ENCODE assay signal across 9 cellular contexts in genomic region chr3:197317250-197317963, GRCh38. TPM values are rescaled to one million over a fixed set of nuclear protein-coding genes. Genes with fewer than 3 reads are reported as not detected.
DNase-seq lines count a peak whose midpoint lies in the region; ATAC-seq and TF ChIP-seq lines count a peak whose summit lies in the region.
"Had no signal": no experiment of that assay in that cellular context is flagged by ENCODE, and none has a peak within 500 bp of the region (broad histone marks: within the 10 kb centered on the region; RNA-seq: fewer than 3 reads in every experiment).

No MANE protein-coding gene starts in this region.

- no peaks in the 10 kb centered on the region; the same call in 1 of the 2 replicates for H3K9me3 ChIP-seq in SJSA1 (replicated peaks)
- no peaks in the 10 kb centered on the region for H3K9me3 ChIP-seq in gastrocnemius medialis

- H3K27me3 ChIP-seq in SJSA1 (replicated peaks) (no peaks in the 10 kb centered on the region), gastrocnemius medialis (no peaks in the 10 kb centered on the region), H7 (ENCODE audit: control insufficient read depth, insufficient read depth, low read length) (no peaks in the 10 kb centered on the region)

- peak; percentile 91 for DNase-seq in H4 (ENCODE audit: low spot score)
- peak; percentile 57 to 74 for DNase-seq in SJSA1 (ENCODE audit: low read depth in 1 of 2, low spot score in 2 of 2)
- DNase-seq in fibroblast of gingiva (ENCODE audit: low read depth), result peak; percentile 87
- no peak for DNase-seq in gastrocnemius medialis
- DNase-seq in H7, result no peak
- DNase-seq: activated CD4-positive, CD25-positive, alpha-beta regulatory T cell treated with anti-CD3 and anti-CD28 coated beads, Interleukin-2, amount 50 U/mL, for 72 hours had no signal

- peaks cover 13% of the 10 kb centered on the region for H3K4me1 ChIP-seq in SJSA1 (replicated peaks)
- H3K4me1 ChIP-seq in gastrocnemius medialis, result peaks cover 0 to 4% of the 10 kb centered on the region in 2 donors

- in situ Hi-C loops in gastrocnemius medialis (cut with MboI; ENCODE audit: low sequenced_read_pairs in 4 of 4), result no loop called here

- H3K27ac ChIP-seq in SJSA1 (peak overlapping the region; percentile 35), gastrocnemius medialis (no peak overlapping the region)

- H3K36me3 ChIP-seq in SJSA1 (no peaks in the 10 kb centered on the region), gastrocnemius medialis (no peaks in the 10 kb centered on the region), H7 (replicated peaks; ENCODE audit: control insufficient read depth, insufficient read depth, low read length) (no peaks in the 10 kb centered on the region)

- peak; percentile 87 to 94 for ATAC-seq in gastrocnemius medialis
- no peak for ATAC-seq in GM19023 (IDR thresholded peaks at IDR 0.05; ENCODE audit: unreplicated experiment)
- ATAC-seq in GM21381 (IDR thresholded peaks at IDR 0.05; ENCODE audit: unreplicated experiment), result no peak
- no peak for ATAC-seq in GM19467 (IDR thresholded peaks at IDR 0.05; ENCODE audit: unreplicated experiment)

- TF ChIP-seq CTCF in gastrocnemius medialis (IDR thresholded peaks at IDR 0.05 in 4 of 5, conservative IDR thresholded peaks at IDR 0.05 in 1 of 5), result no peak

- H3K4me3 ChIP-seq in SJSA1 (no peak overlapping the region), gastrocnemius medialis (no peak overlapping the region), H7 (ENCODE audit: insufficient read depth, low read depth, low read length) (no peak overlapping the region)

- intact Hi-C loops in gastrocnemius medialis (cut with DNase I; ENCODE audit: low total_unique reads), result no loop called here

- TF ChIP-seq POLR2A in gastrocnemius medialis (IDR thresholded peaks at IDR 0.05), result no peak

RNA-seq across cellular contexts. Expression of gene DLG1, which starts 19.0 kb away (rescaled TPM):
- total RNA-seq in H4 (2014; rRNA removed; shearing (Covaris generic)), result 46.6 and 64.5 TPM in 2 replicates
- 51.6 and 81.2 TPM in 2 replicates for total RNA-seq in SJSA1 (2014; rRNA removed; shearing (Covaris generic))
- total RNA-seq in gastrocnemius medialis, result 100 to 1,000 TPM in 1 of 4 donors, 10 to 100 TPM in 3; 41.4 to 112 (median 61.1) TPM
- 27.1 and 40.2 TPM in 2 replicates for total RNA-seq in H7 (2014; rRNA removed; shearing (Covaris generic))

Comparison
In these comparisons a context has a peak if more than half of its experiments do, and no peak if none do; other contexts are left out.
1. DNase-seq: peak in H4 (single experiment), SJSA1 (2 of 2) and fibroblast of gingiva (single experiment); none in gastrocnemius medialis (0 of 2) and H7 (single experiment).
2. ATAC-seq: peak in gastrocnemius medialis (2 of 2); none in GM19023 (single experiment), GM21381 (single experiment) and GM19467 (single experiment).